18 cellular contexts compared by ENCODE assay signal in genomic region chr6:71034578-71034977, GRCh38.
DNase-seq lines count a peak whose midpoint lies in the region; ATAC-seq and TF ChIP-seq lines count a peak whose summit lies in the region.
"Had no signal": no experiment of that assay in that cellular context is flagged by ENCODE, and none has a peak within 500 bp of the region (broad histone marks: within the 10 kb centered on the region; RNA-seq: fewer than 3 reads in every experiment).

No MANE protein-coding gene starts in this region.

- no peaks in the 10 kb centered on the region for H3K9me3 ChIP-seq in Peyer's patch
- H3K9me3 ChIP-seq: MG63, SK-N-SH had no signal

- no peaks in the 10 kb centered on the region for H3K4me1 ChIP-seq in Peyer's patch
- H3K4me1 ChIP-seq: BLaER1 treated with 17β-estradiol and CSF1 and Interleukin-3, amounts not matched to agents 10 nM and 100 nM had no signal

- H3K27ac ChIP-seq in Peyer's patch: no peak overlapping the region
- H3K27ac ChIP-seq: BLaER1 treated with 17β-estradiol and CSF1 and Interleukin-3, amounts not matched to agents 10 nM and 100 nM had no signal

- peak; percentile 60 for DNase-seq in NCI-H1694 treated with DMSO at 0.1 percent for 48 hours (lab: John Stamatoyannopoulos, UW)
- no peak for DNase-seq in NCI-H1694 (lab: John Stamatoyannopoulos, UW)
- DNase-seq in NCI-H1417 (lab: John Stamatoyannopoulos, UW): peak; percentile 18 to 81 (median 33)
- DNase-seq in SW480 (ENCODE audit: low spot score): peak; percentile 70
- DNase-seq in left kidney (ENCODE audit: low read depth, low spot score): peak; percentile 30
- no peak for DNase-seq in G401 (ENCODE audit: low spot score)
- no peak for DNase-seq in omental fat pad (ENCODE audit: low spot score)
- DNase-seq in Peyer's patch: no peak
- DNase-seq: DMS79, GDM1, GOT3, MG63, NCI-H1436, NCI-H2081 treated with DMSO at 0.1 percent for 48 hours, NCI-H748 treated with DMSO at 0.1 percent for 48 hours, SK-N-SH had no signal

- no peak for TF ChIP-seq POLR2A in Peyer's patch (IDR thresholded peaks at IDR 0.05)

- TF ChIP-seq CTCF in omental fat pad (IDR thresholded peaks at IDR 0.05) (no peak), Peyer's patch (IDR thresholded peaks at IDR 0.05) (no peak)

- no peaks in the 10 kb centered on the region for H3K27me3 ChIP-seq in Peyer's patch
- H3K27me3 ChIP-seq: BLaER1 treated with 17β-estradiol and CSF1 and Interleukin-3, amounts not matched to agents 10 nM and 100 nM; MG63 had no signal

- no peak for ATAC-seq in omental fat pad (ENCODE audit: low FRiP score)
- ATAC-seq: Right ventricle myocardium inferior had no signal

- in situ Hi-C loops in G401 (cut with HindIII; ENCODE audit: low sequenced_read_pairs): no loop called here

- no peak overlapping the region for H3K4me3 ChIP-seq in Peyer's patch
- H3K4me3 ChIP-seq: BLaER1 treated with 17β-estradiol and CSF1 and Interleukin-3, amounts not matched to agents 10 nM and 100 nM; MG63 had no signal

- H3K36me3 ChIP-seq in Peyer's patch: no peaks in the 10 kb centered on the region
- H3K36me3 ChIP-seq: BLaER1 treated with 17β-estradiol and CSF1 and Interleukin-3, amounts not matched to agents 10 nM and 100 nM; MG63 had no signal

Comparison
In these comparisons a context has a peak if more than half of its experiments do, and no peak if none do; other contexts are left out.
1. DNase-seq: peak in NCI-H1694 treated with DMSO at 0.1 percent for 48 hours (single experiment), NCI-H1417 (3 of 3), SW480 (single experiment) and left kidney (single experiment); none in NCI-H1694 (single experiment), G401 (single experiment), omental fat pad (single experiment) and Peyer's patch (0 of 3).